In genomic region chr10:113991091-113991860, GRCh38 we compare ENCODE assay signal across 1 cellular context.
TF ChIP-seq lines count a peak whose summit lies in the region.

No MANE protein-coding gene starts in this region.

TF ChIP-seq in SK-N-SH, 30 proteins besides CTCF, POLR2A, EP300 and RAD21 (continued from another document):
- TF ChIP-seq USF2 (IDR thresholded peaks at IDR 0.05; ENCODE audit: borderline replicate concordance, low read depth, low read length) (no peak), PBX3 (IDR thresholded peaks at IDR 0.05) (no peak), GATA2 (CRISPR knock-in tag; IDR thresholded peaks at IDR 0.05) (no peak), TCF12 (IDR thresholded peaks at IDR 0.05) (no peak), MAX (IDR thresholded peaks at IDR 0.05; ENCODE audit: low read depth) (no peak), FOXM1 (IDR thresholded peaks at IDR 0.05; ENCODE audit: low read depth) (no peak), USF1 (IDR thresholded peaks at IDR 0.05; ENCODE audit: borderline replicate concordance, low read depth) (no peak)
